In the genomic region with DNA sequence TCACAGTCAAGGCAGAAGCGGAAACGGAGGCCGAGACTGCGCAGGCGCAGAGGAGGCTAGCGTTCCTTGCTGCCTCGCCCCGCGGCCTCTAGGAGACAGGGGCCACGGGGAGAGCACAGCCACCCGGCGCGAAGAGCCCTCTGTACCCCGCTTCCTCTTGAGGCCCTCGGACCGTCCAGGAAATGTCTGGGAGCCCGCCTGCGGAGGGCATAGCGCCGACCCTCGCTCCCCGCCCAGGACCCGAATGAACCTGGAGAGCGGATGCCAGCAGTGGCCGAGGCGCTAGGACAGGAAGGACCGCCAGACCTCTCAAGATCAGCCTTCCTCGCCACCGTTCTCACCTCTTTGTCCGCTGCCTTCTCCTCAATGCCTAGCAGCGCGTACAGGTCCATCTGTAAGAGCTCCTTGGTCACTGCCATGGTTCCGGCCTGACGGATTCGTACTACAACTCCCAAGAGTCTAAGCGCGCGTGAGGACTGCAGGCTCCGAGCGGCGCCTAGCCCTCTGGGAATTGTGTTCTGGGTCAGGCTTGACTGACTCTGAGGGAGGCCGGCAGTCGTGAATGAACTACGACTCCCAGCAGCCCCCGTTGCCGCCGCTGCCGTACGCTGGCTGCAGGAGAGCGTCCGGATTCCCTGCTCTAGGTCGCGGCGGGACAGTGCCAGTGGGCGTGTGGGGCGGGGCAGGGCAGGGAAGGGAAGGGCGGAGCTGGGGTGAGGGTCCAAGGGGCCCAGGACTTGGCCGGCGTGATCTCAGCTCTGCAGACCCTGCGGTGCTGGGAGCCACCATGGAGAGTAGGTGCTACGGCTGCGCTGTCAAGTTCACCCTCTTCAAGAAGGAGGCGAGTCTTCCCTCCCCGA, we compare ENCODE assay signal across 1 cellular context.
TF ChIP-seq lines count a peak whose summit lies in the region.

A gene with protein sequence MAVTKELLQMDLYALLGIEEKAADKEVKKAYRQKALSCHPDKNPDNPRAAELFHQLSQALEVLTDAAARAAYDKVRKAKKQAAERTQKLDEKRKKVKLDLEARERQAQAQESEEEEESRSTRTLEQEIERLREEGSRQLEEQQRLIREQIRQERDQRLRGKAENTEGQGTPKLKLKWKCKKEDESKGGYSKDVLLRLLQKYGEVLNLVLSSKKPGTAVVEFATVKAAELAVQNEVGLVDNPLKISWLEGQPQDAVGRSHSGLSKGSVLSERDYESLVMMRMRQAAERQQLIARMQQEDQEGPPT (minus strand): TSS at position 446 of the 860 bp plus-strand sequence. CDS start 27 bp downstream, at position 419.
A gene with protein sequence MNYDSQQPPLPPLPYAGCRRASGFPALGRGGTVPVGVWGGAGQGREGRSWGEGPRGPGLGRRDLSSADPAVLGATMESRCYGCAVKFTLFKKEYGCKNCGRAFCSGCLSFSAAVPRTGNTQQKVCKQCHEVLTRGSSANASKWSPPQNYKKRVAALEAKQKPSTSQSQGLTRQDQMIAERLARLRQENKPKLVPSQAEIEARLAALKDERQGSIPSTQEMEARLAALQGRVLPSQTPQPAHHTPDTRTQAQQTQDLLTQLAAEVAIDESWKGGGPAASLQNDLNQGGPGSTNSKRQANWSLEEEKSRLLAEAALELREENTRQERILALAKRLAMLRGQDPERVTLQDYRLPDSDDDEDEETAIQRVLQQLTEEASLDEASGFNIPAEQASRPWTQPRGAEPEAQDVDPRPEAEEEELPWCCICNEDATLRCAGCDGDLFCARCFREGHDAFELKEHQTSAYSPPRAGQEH (plus strand): TSS at position 62 of the 860 bp plus-strand sequence. CDS start 501 bp downstream, at position 563.

TF ChIP-seq in GM12878, 131 proteins besides CTCF, POLR2A, EP300 and RAD21 (continued from another document and continues in another):
- TF ChIP-seq ZBTB11 (CRISPR knock-in tag; IDR thresholded peaks at IDR 0.05) (no peak), ATF7 (IDR thresholded peaks at IDR 0.05; ENCODE audit: low read depth) (no peak; the same call in 1 of the 2 replicates), STAT1 (conservative IDR thresholded peaks at IDR 0.05) (no peak), JUND (IDR thresholded peaks at IDR 0.05; ENCODE audit: low read depth, low read length) (no peak), CBX5 (IDR thresholded peaks at IDR 0.05; ENCODE audit: low read depth) (no peak), HDGF (IDR thresholded peaks at IDR 0.05) (peak; percentile 73; the same call in 1 of the 2 replicates), RB1 (IDR thresholded peaks at IDR 0.05; ENCODE audit: borderline replicate concordance) (peak; percentile 52), WRNIP1 (IDR thresholded peaks at IDR 0.05; ENCODE audit: borderline replicate concordance, low read depth, low read length) (no peak), SP1 (IDR thresholded peaks at IDR 0.05; ENCODE audit: low read depth, low read length) (no peak), POLR2AphosphoS2 (IDR thresholded peaks at IDR 0.05; ENCODE audit: low read depth, low read length) (peak; percentile 68), RELA (IDR thresholded peaks at IDR 0.05; ENCODE audit: borderline replicate concordance, partially characterized antibody) (peak; percentile 36), TBL1XR1 (IDR thresholded peaks at IDR 0.05; ENCODE audit: low read depth, low read length) (no peak; the same call in 1 of the 2 replicates), MYC (IDR thresholded peaks at IDR 0.05; ENCODE audit: insufficient read depth, insufficient read length, insufficient replicate concordance, low read length, severe bottlenecking) (no peak), NR2C1 (IDR thresholded peaks at IDR 0.05) (peak; percentile 72), RBBP5 (conservative IDR thresholded peaks at IDR 0.05) (no peak), SMC3 (IDR thresholded peaks at IDR 0.05; ENCODE audit: borderline replicate concordance, low read length) (no peak), BRCA1 (IDR thresholded peaks at IDR 0.05; ENCODE audit: low read depth, low read length) (no peak), JUNB (IDR thresholded peaks at IDR 0.05) (no peak), POLR2AphosphoS5 (IDR thresholded peaks at IDR 0.05; ENCODE audit: low read length) (peak; percentile 88), ZNF274 (IDR thresholded peaks at IDR 0.05; ENCODE audit: insufficient read depth, insufficient read length) (no peak), ASH2L (IDR thresholded peaks at IDR 0.05; ENCODE audit: borderline replicate concordance, low read depth) (no peak), CUX1 (IDR thresholded peaks at IDR 0.05; ENCODE audit: insufficient replicate concordance, low read depth, low read length) (no peak), BCL3 (IDR thresholded peaks at IDR 0.05; ENCODE audit: borderline replicate concordance, insufficient read depth, low read depth, low read length, poor library complexity, severe bottlenecking) (no peak), SIX5 (IDR thresholded peaks at IDR 0.05; ENCODE audit: low read depth, low read length, severe bottlenecking) (peak; percentile 93), MTA3 (IDR thresholded peaks at IDR 0.05; ENCODE audit: borderline replicate concordance, low read length) (no peak), PKNOX1 (IDR thresholded peaks at IDR 0.05) (peak; percentile 60), TAF1 (IDR thresholded peaks at IDR 0.05; ENCODE audit: borderline replicate concordance, low read depth, low read length) (peak; percentile 36; the same call in 1 of the 2 replicates), PAX5 (IDR thresholded peaks at IDR 0.05; ENCODE audit: borderline replicate concordance, low read depth, low read length) (peak; percentile 100), GABPA (IDR thresholded peaks at IDR 0.05; ENCODE audit: low read depth) (peak; percentile 5; the same call in 1 of the 2 replicates), ZNF217 (IDR thresholded peaks at IDR 0.05) (no peak), RUNX3 (IDR thresholded peaks at IDR 0.05; ENCODE audit: low read length) (no peak), CBX3 (IDR thresholded peaks at IDR 0.05; ENCODE audit: borderline replicate concordance, low read depth) (no peak)
- TF ChIP-seq, protein P1, sequence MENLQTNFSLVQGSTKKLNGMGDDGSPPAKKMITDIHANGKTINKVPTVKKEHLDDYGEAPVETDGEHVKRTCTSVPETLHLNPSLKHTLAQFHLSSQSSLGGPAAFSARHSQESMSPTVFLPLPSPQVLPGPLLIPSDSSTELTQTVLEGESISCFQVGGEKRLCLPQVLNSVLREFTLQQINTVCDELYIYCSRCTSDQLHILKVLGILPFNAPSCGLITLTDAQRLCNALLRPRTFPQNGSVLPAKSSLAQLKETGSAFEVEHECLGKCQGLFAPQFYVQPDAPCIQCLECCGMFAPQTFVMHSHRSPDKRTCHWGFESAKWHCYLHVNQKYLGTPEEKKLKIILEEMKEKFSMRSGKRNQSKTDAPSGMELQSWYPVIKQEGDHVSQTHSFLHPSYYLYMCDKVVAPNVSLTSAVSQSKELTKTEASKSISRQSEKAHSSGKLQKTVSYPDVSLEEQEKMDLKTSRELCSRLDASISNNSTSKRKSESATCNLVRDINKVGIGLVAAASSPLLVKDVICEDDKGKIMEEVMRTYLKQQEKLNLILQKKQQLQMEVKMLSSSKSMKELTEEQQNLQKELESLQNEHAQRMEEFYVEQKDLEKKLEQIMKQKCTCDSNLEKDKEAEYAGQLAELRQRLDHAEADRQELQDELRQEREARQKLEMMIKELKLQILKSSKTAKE (IDR thresholded peaks at IDR 0.05; ENCODE audit: low read depth, poor library complexity, severe bottlenecking), result no peak
- TF ChIP-seq, protein P2, sequence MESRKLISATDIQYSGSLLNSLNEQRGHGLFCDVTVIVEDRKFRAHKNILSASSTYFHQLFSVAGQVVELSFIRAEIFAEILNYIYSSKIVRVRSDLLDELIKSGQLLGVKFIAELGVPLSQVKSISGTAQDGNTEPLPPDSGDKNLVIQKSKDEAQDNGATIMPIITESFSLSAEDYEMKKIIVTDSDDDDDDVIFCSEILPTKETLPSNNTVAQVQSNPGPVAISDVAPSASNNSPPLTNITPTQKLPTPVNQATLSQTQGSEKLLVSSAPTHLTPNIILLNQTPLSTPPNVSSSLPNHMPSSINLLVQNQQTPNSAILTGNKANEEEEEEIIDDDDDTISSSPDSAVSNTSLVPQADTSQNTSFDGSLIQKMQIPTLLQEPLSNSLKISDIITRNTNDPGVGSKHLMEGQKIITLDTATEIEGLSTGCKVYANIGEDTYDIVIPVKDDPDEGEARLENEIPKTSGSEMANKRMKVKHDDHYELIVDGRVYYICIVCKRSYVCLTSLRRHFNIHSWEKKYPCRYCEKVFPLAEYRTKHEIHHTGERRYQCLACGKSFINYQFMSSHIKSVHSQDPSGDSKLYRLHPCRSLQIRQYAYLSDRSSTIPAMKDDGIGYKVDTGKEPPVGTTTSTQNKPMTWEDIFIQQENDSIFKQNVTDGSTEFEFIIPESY (IDR thresholded peaks at IDR 0.05), result no peak
- TF ChIP-seq, protein P3, sequence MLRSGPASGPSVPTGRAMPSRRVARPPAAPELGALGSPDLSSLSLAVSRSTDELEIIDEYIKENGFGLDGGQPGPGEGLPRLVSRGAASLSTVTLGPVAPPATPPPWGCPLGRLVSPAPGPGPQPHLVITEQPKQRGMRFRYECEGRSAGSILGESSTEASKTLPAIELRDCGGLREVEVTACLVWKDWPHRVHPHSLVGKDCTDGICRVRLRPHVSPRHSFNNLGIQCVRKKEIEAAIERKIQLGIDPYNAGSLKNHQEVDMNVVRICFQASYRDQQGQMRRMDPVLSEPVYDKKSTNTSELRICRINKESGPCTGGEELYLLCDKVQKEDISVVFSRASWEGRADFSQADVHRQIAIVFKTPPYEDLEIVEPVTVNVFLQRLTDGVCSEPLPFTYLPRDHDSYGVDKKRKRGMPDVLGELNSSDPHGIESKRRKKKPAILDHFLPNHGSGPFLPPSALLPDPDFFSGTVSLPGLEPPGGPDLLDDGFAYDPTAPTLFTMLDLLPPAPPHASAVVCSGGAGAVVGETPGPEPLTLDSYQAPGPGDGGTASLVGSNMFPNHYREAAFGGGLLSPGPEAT (IDR thresholded peaks at IDR 0.05; ENCODE audit: low read depth), result peak; percentile 52; the same call in 1 of the 2 replicates
